7 cellular contexts compared by ENCODE assay signal in genomic region chr12:120369476-120370342, GRCh38. TPM values are rescaled to one million over a fixed set of nuclear protein-coding genes. Genes with fewer than 3 reads are reported as not detected.
A peak's percentile ranks its signal among the peaks of the same experiment; 100 is the strongest.
DNase-seq lines count a peak whose midpoint lies in the region; ATAC-seq and TF ChIP-seq lines count a peak whose summit lies in the region.

No MANE protein-coding gene starts in this region.

- DNase-seq in HFF-Myc (ENCODE audit: extremely low read depth, low read depth) (no peak), foreskin melanocyte (no peak), NCI-H774 (lab: John Stamatoyannopoulos, UW) (no peak)
- no peak for DNase-seq in activated CD4-positive, alpha-beta memory T cell treated with anti-CD3 and anti-CD28 coated beads, Interleukin-2, amount 10 ng/mL, durations not matched to agents 7 days and 5 days

- peaks cover 18% of the 10 kb centered on the region for H3K4me1 Mint-ChIP-seq in activated CD4-positive, alpha-beta memory T cell treated with anti-CD3 and anti-CD28 coated beads, Interleukin-2, amount 10 ng/mL, durations not matched to agents 7 days and 5 days

- H3K36me3 ChIP-seq in iPS-18a (ENCODE audit: control insufficient read depth, low read depth, low read length): peaks cover 16% of the 10 kb centered on the region
- no peaks in the 10 kb centered on the region for H3K36me3 ChIP-seq in skeletal muscle satellite cell (ENCODE audit: insufficient read depth, low read length)

- H3K27ac ChIP-seq in iPS-18a (ENCODE audit: low read length): no peak overlapping the region

- CTCF ChIA-PET in activated CD4-positive, alpha-beta memory T cell treated with anti-CD3 and anti-CD28 coated beads, Interleukin-2, amount 10 ng/mL, durations not matched to agents 7 days and 5 days (lab: Charles Lee): no interaction called here

- H3K4me2 ChIP-seq in skeletal muscle satellite cell (ENCODE audit: low read length): peak overlapping the region; percentile 59

- no peak for TF ChIP-seq CTCF in HFF-Myc (IDR thresholded peaks at IDR 0.05; ENCODE audit: low read depth, low read length, missing control alignments)

- peaks cover 24% of the 10 kb centered on the region for H3K4me1 ChIP-seq in iPS-18a (ENCODE audit: control insufficient read depth, low read depth, low read length)
- H3K4me1 ChIP-seq in skeletal muscle satellite cell (ENCODE audit: control insufficient read depth, insufficient read depth, low read length): no peaks in the 10 kb centered on the region

- POLR2A ChIA-PET in activated CD4-positive, alpha-beta memory T cell treated with anti-CD3 and anti-CD28 coated beads, Interleukin-2, amount 10 ng/mL, durations not matched to agents 7 days and 5 days (lab: Charles Lee): no interaction called here

- H3K9ac ChIP-seq in iPS-18a (ENCODE audit: low read length) (peak overlapping the region; percentile 58), skeletal muscle satellite cell (ENCODE audit: low read depth, low read length) (no peak overlapping the region)

- no peaks in the 10 kb centered on the region for H3K36me3 Mint-ChIP-seq in activated CD4-positive, alpha-beta memory T cell treated with anti-CD3 and anti-CD28 coated beads, Interleukin-2, amount 10 ng/mL, durations not matched to agents 7 days and 5 days (ENCODE audit: low read depth)

- H3K9me3 ChIP-seq in iPS-18a (ENCODE audit: control insufficient read depth, low read depth, low read length) (no peaks in the 10 kb centered on the region), skeletal muscle satellite cell (replicated peaks; ENCODE audit: low read length) (no peaks in the 10 kb centered on the region)

- H3K27me3 Mint-ChIP-seq in activated CD4-positive, alpha-beta memory T cell treated with anti-CD3 and anti-CD28 coated beads, Interleukin-2, amount 10 ng/mL, durations not matched to agents 7 days and 5 days: peaks cover 75% of the 10 kb centered on the region

- no peak for ATAC-seq in GM21528 (IDR thresholded peaks at IDR 0.05; ENCODE audit: low FRiP score, unreplicated experiment)

- H3K9me3 Mint-ChIP-seq in activated CD4-positive, alpha-beta memory T cell treated with anti-CD3 and anti-CD28 coated beads, Interleukin-2, amount 10 ng/mL, durations not matched to agents 7 days and 5 days: no peaks in the 10 kb centered on the region

- peaks cover 10% of the 10 kb centered on the region for H3K27me3 ChIP-seq in iPS-18a (ENCODE audit: control insufficient read depth, insufficient read depth, low read length)
- peaks cover 72% of the 10 kb centered on the region for H3K27me3 ChIP-seq in skeletal muscle satellite cell (ENCODE audit: control insufficient read depth, insufficient read depth, low read length)

- H3K27ac Mint-ChIP-seq in activated CD4-positive, alpha-beta memory T cell treated with anti-CD3 and anti-CD28 coated beads, Interleukin-2, amount 10 ng/mL, durations not matched to agents 7 days and 5 days: no peak overlapping the region

- H3K4me3 ChIP-seq in HFF-Myc (replicated peaks; ENCODE audit: low read depth, low read length): peak overlapping the region; percentile 13; the same call in 1 of the 2 replicates
- H3K4me3 ChIP-seq in iPS-18a (ENCODE audit: low read length): peak overlapping the region; percentile 58
- H3K4me3 ChIP-seq in skeletal muscle satellite cell (ENCODE audit: low read length): no peak overlapping the region

- peak overlapping the region; percentile 24 for H3K4me3 Mint-ChIP-seq in activated CD4-positive, alpha-beta memory T cell treated with anti-CD3 and anti-CD28 coated beads, Interleukin-2, amount 10 ng/mL, durations not matched to agents 7 days and 5 days

RNA-seq across cellular contexts. Expression of gene MSI1, which starts 0.7 kb away (rescaled TPM):
- total RNA-seq in activated CD4-positive, alpha-beta memory T cell treated with anti-CD3 and anti-CD28 coated beads, Interleukin-2, amount 10 ng/mL, durations not matched to agents 7 days and 5 days: not detected
- total RNA-seq in skeletal muscle satellite cell (2012; rRNA removed): under 0.01 TPM in 1 of 2 replicates, not detected in the other

RNA-seq across cellular contexts. Expression of gene PLA2G1B, which starts 42.1 kb away (rescaled TPM):
- total RNA-seq in activated CD4-positive, alpha-beta memory T cell treated with anti-CD3 and anti-CD28 coated beads, Interleukin-2, amount 10 ng/mL, durations not matched to agents 7 days and 5 days: not detected
- total RNA-seq in skeletal muscle satellite cell (2012; rRNA removed): not detected in 2 replicates
